12 cellular contexts compared by ENCODE assay signal in the genomic region with DNA sequence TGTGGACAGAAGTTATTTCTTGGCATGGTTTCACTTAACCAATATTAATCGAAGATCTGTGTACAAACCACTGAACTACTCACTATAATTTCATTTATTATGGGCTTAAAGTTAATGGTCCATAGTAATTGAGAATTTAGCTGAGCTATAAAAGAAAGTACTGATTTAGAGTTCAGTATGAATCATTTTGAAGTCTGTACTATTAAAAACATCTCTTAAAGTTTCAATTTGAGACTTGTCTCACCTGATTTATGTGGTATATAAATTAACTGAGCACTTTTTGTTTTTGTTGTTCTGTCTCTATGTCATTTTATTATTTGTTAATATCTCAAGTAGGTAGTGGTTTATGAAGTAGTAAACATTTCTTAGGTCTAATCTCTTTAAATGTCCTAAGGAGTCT. TPM values are rescaled to one million over a fixed set of nuclear protein-coding genes. Genes with fewer than 3 reads are reported as not detected.
"Had no signal": no experiment of that assay in that cellular context is flagged by ENCODE, and none has a peak within 500 bp of the region (broad histone marks: within the 10 kb centered on the region; RNA-seq: fewer than 3 reads in every experiment).

No MANE protein-coding gene starts in this region.

- H3K4me1 ChIP-seq: HAP-1 had no signal

- H3K9ac ChIP-seq: GM23248 had no signal

- H3K27ac Mint-ChIP-seq: HFFc6 had no signal

- ATAC-seq: HCT116, K562 had no signal

- H3K9me3 Mint-ChIP-seq: HFFc6 had no signal

- H3K4me3 Mint-ChIP-seq: HFFc6 had no signal

- H3K4me3 ChIP-seq: GM23248, HAP-1, K562 had no signal

- H2AFZ ChIP-seq: GM23248 had no signal

- DNase-seq: GM23248, GOT3, H7, HFFc6, IMR-90, KG1 had no signal

- H3K9me3 ChIP-seq: HAP-1 had no signal

- H3K27ac ChIP-seq: GM23248 had no signal

- FAIRE-seq: HTR-8/SVneo, K562 had no signal

RNA-seq across cellular contexts. Expression of gene FAM162B, which starts 59.6 kb away (rescaled TPM):
- total RNA-seq: GM23248, H4, HT-29, K562 had no signal
- polyA plus RNA-seq: GM23248, K562 had no signal
